8 cellular contexts compared by ENCODE assay signal in the genomic region with DNA sequence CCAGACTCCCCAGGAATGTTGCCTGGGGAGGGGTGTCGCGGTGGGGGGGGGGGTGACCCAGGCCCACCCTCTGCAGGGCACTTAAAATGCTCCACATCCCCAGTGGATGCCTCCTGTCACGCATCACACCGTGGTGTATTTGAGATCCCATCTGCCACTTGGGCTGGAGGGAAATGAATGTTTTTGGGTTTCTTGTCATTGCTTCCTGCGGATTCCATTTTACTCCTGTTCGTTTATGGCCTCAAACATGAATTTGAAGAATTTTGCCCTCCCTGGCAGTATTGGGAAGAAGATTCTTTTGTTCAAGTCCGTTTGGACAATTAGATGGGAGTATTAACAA. TPM values are rescaled to one million over a fixed set of nuclear protein-coding genes. Genes with fewer than 3 reads are reported as not detected.
A peak's percentile ranks its signal among the peaks of the same experiment; 100 is the strongest.
DNase-seq lines count a peak whose midpoint lies in the region; ATAC-seq and TF ChIP-seq lines count a peak whose summit lies in the region.

No MANE protein-coding gene starts in this region.

- H3K4me3 ChIP-seq in iPS-20b (ENCODE audit: low read length) (peak overlapping the region; percentile 72), thoracic aorta (peak overlapping the region; percentile 77)

- H3K27me3 ChIP-seq in iPS-20b (ENCODE audit: insufficient read depth, low read length): no peaks in the 10 kb centered on the region
- H3K27me3 ChIP-seq in thoracic aorta (replicated peaks; ENCODE audit: insufficient read depth): no peaks in the 10 kb centered on the region

- H3K9me3 ChIP-seq in iPS-20b (ENCODE audit: insufficient read depth, low read depth, low read length) (no peaks in the 10 kb centered on the region), thoracic aorta (no peaks in the 10 kb centered on the region)

- H3K27ac Mint-ChIP-seq in activated naive CD4-positive, alpha-beta T cell treated with anti-CD3 and anti-CD28 coated beads, Interleukin-2, amount 50 U/mL, for 72 hours: peak overlapping the region in 1 of 2 donors; percentile 80

- H3K36me3 ChIP-seq in iPS-20b (ENCODE audit: insufficient read depth, low read depth, low read length) (peaks cover 8% of the 10 kb centered on the region; the same call in 1 of the 2 replicates), thoracic aorta (no peaks in the 10 kb centered on the region)

- TF ChIP-seq CTCF in thoracic aorta (IDR thresholded peaks at IDR 0.05): no peak

- ATAC-seq in GM18867 (IDR thresholded peaks at IDR 0.05; ENCODE audit: unreplicated experiment) (peak; percentile 9), HG03045 (IDR thresholded peaks at IDR 0.05; ENCODE audit: unreplicated experiment) (peak; percentile 4), thoracic aorta (ENCODE audit: insufficient number of reproducible peaks, low FRiP score, low read depth) (no peak), GM18861 (IDR thresholded peaks at IDR 0.05; ENCODE audit: unreplicated experiment) (no peak)
- peak; percentile 8 to 15 for ATAC-seq in activated naive CD4-positive, alpha-beta T cell treated with anti-CD3 and anti-CD28 coated beads, Interleukin-2, amount 50 U/mL, for 72 hours

- H3K27ac ChIP-seq in iPS-20b (ENCODE audit: low read length) (no peak overlapping the region), thoracic aorta (peak overlapping the region in 1 of 2 donors; percentile 10)

- H3K9me3 Mint-ChIP-seq in activated naive CD4-positive, alpha-beta T cell treated with anti-CD3 and anti-CD28 coated beads, Interleukin-2, amount 50 U/mL, for 72 hours: no peaks in the 10 kb centered on the region

- H3K4me1 ChIP-seq in iPS-20b (ENCODE audit: insufficient read depth, low read length): peaks cover 14% of the 10 kb centered on the region; the same call in 1 of the 2 replicates
- H3K4me1 ChIP-seq in thoracic aorta (ENCODE audit: control insufficient read depth in 1 of 2, low read depth in 2 of 2): peaks cover 3 to 26% of the 10 kb centered on the region in 2 donors

- H3K9ac ChIP-seq in iPS-20b (ENCODE audit: low read depth, low read length): peak overlapping the region; percentile 78; the same call in 1 of the 2 replicates

- DNase-seq in activated naive CD4-positive, alpha-beta T cell treated with anti-CD3 and anti-CD28 coated beads, Interleukin-2, amount 50 U/mL, for 72 hours (ENCODE audit: low spot score in 2 of 2): no peak
- DNase-seq in thoracic aorta (ENCODE audit: low spot score) (no peak), OCI-M2 (lab: John Stamatoyannopoulos, UW; ENCODE audit: unreplicated experiment) (no peak), NCI-H2081 (lab: John Stamatoyannopoulos, UW) (no peak)

- H3K36me3 Mint-ChIP-seq in activated naive CD4-positive, alpha-beta T cell treated with anti-CD3 and anti-CD28 coated beads, Interleukin-2, amount 50 U/mL, for 72 hours: peaks cover 12 to 14% of the 10 kb centered on the region in 2 donors

RNA-seq across cellular contexts. Expression of a gene that starts 0.5 kb away (rescaled TPM):
- 1 to 10 TPM; 2.3 to 4.0 TPM for total RNA-seq in activated naive CD4-positive, alpha-beta T cell treated with anti-CD3 and anti-CD28 coated beads, Interleukin-2, amount 50 U/mL, for 72 hours
- 1 to 10 TPM in 1 of 2 donors, under 1 TPM in 1; 0.81 to 8.1 TPM for total RNA-seq in thoracic aorta

RNA-seq across cellular contexts. Expression of a gene that starts 38.2 kb away (rescaled TPM):
- total RNA-seq in activated naive CD4-positive, alpha-beta T cell treated with anti-CD3 and anti-CD28 coated beads, Interleukin-2, amount 50 U/mL, for 72 hours: not detected
- not detected for total RNA-seq in thoracic aorta

Comparison
In these comparisons a context has a peak if more than half of its experiments do, and no peak if none do; other contexts are left out.
1. ATAC-seq: peak in GM18867 (single experiment), HG03045 (single experiment) and activated naive CD4-positive, alpha-beta T cell treated with anti-CD3 and anti-CD28 coated beads, Interleukin-2, amount 50 U/mL, for 72 hours (2 of 2); none in thoracic aorta (single experiment) and GM18861 (single experiment).